14 cellular contexts compared by ENCODE assay signal in genomic region chr11:2178055-2178773, GRCh38. TPM values are rescaled to one million over a fixed set of nuclear protein-coding genes. Genes with fewer than 3 reads are reported as not detected.
"Had no signal": no experiment of that assay in that cellular context is flagged by ENCODE, and none has a peak within 500 bp of the region (broad histone marks: within the 10 kb centered on the region; RNA-seq: fewer than 3 reads in every experiment).

No MANE protein-coding gene starts in this region.

RNA-seq across cellular contexts. Expression of gene TH, which starts 6.6 kb away (rescaled TPM):
- total RNA-seq: heart left ventricle, left lobe of liver, myocyte, natural killer cell, pulmonary artery endothelial cell, stomach, thoracic aorta, transverse colon had no signal

RNA-seq across cellular contexts. Expression of gene INS, which starts 17.2 kb away (rescaled TPM):
- total RNA-seq: epithelial cell of proximal tubule, esophagus squamous epithelium, left lobe of liver, lower leg skin, mesothelial cell of epicardium, myocyte, natural killer cell, osteocyte, pulmonary artery endothelial cell, stomach, thoracic aorta, transverse colon, urinary bladder had no signal

RNA-seq across cellular contexts. Expression of gene IGF2, which starts 39.0 kb away (rescaled TPM):
- total RNA-seq: natural killer cell had no signal
